ENCODE assay signal across 10 cellular contexts in the genomic region with DNA sequence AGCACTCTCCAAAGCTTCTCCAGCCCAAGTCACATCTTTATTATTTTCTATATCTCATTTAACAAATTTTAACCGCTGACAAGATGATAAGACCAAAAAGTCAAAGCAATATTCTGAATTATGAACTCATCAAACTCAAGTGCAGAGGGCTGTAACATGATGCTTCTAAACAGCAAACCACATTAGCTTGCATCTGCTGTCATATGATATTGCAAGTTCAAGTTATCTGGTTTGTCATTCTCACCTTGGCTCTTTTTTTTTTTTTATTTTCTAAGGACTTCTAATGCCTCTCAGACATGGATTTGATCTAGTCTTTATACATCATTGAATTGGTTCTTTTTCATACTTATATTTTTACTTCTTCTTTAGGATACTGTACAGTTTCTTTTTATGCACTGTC.
"Had no signal": no experiment of that assay in that cellular context is flagged by ENCODE, and none has a peak within 500 bp of the region (broad histone marks: within the 10 kb centered on the region; RNA-seq: fewer than 3 reads in every experiment).

No MANE protein-coding gene starts in this region.

- H3K9me3 ChIP-seq: pancreas, right lobe of liver, stomach had no signal

- DNase-seq: activated CD4-positive, alpha-beta T cell treated with anti-CD3 and anti-CD28 coated beads, Interleukin-2, amount 50 U/mL, for 48 hours; effector CD8-positive, alpha-beta T cell; left cardiac atrium; mesenchymal stem cell; naive thymus-derived CD8-positive, alpha-beta T cell; pancreas; right lobe of liver; stimulated activated CD4-positive, alpha-beta T cell treated with anti-CD3 and anti-CD28 coated beads, Interleukin-4, amount 100 ng/mL, for 24 hours; stomach had no signal

- H3K4me1 ChIP-seq: pancreas, right lobe of liver, stomach had no signal

- H3K4me3 ChIP-seq: pancreas, right lobe of liver, smooth muscle cell, stomach had no signal

- H3K36me3 ChIP-seq: pancreas, right lobe of liver, stomach had no signal

- H3K27me3 ChIP-seq: pancreas, right lobe of liver, stomach had no signal
